Comparison of ENCODE assay signal across 34 cellular contexts in the genomic region with DNA sequence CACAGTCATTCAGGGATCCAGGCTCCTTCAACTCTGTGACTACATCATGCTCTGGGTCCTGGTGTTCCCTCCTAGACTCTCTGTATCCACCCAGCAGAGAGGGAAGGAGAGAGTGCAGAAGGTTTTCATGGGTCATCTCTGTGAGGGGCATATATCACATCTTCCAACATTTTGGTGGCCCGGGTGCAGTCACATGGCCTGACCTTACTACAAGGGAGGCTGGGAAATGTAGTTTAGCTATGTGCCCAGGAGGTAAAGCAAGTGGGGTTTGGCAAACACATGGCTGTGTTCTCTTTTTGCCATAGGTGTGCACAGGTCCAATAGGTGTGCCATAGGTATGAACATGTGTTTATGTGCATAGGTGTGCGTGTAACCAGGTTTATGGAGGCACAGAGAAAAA.
"Had no signal": no experiment of that assay in that cellular context is flagged by ENCODE, and none has a peak within 500 bp of the region (broad histone marks: within the 10 kb centered on the region; RNA-seq: fewer than 3 reads in every experiment).

No MANE protein-coding gene starts in this region.

- H3K4me3 ChIP-seq: MG63 had no signal

- H3K27ac ChIP-seq: KMS-11 had no signal

- H3K27me3 ChIP-seq: MG63 had no signal

- DNase-seq: Karpas-422, Kasumi-1, KG1, MG63, MM.1S, MV-4-11, NCI-H1048, NCI-H1092, NCI-H1092 treated with DMSO at 0.1 percent for 48 hours, NCI-H1105, NCI-H1105 treated with DMSO at 0.1 percent for 48 hours, NCI-H1417, NCI-H1417 treated with DMSO at 0.1 percent for 48 hours, NCI-H1436, NCI-H1436 treated with DMSO at 0.1 percent for 48 hours, NCI-H146, NCI-H1694, NCI-H1694 treated with DMSO at 0.1 percent for 48 hours, NCI-H187, NCI-H187 treated with DMSO at 0.1 percent for 48 hours, NCI-H1930, NCI-H2029, NCI-H2029 treated with DMSO at 0.1 percent for 48 hours, NCI-H2081, NCI-H2081 treated with DMSO at 0.1 percent for 48 hours, NCI-H2107, NCI-H2171, NCI-H2171 treated with DMSO at 0.1 percent for 48 hours, NCI-H2227 treated with DMSO at 0.1 percent for 48 hours, NCI-H226, NCI-H345, NCI-H446, NCI-H446 treated with DMSO at 0.1 percent for 48 hours had no signal

- H3K36me3 ChIP-seq: MG63 had no signal
